ENCODE assay signal across 8 cellular contexts in genomic region chr5:39217365-39218281, GRCh38. TPM values are rescaled to one million over a fixed set of nuclear protein-coding genes. Genes with fewer than 3 reads are reported as not detected.
A peak's percentile ranks its signal among the peaks of the same experiment; 100 is the strongest.
DNase-seq lines count a peak whose midpoint lies in the region; ATAC-seq and TF ChIP-seq lines count a peak whose summit lies in the region.

No MANE protein-coding gene starts in this region.

- intact Hi-C loops in dorsolateral prefrontal cortex (cut with DNase I), result loop anchor here (2.0 to 10.0 kb wide), 4 partner anchors 65 to 355 kb away; no protein-coding TSS in a partner anchor

- H3K9me3 ChIP-seq in lung (ENCODE audit: control insufficient read depth in 2 of 2, insufficient read depth in 1 of 2, low read length in 1 of 2), result no peaks in the 10 kb centered on the region

- H3K4me1 ChIP-seq in lung (ENCODE audit: control insufficient read depth in 2 of 2, insufficient read depth in 2 of 2, low read length in 2 of 2), result no peaks in the 10 kb centered on the region

- WGBS in lung, 2 donors, result 59 to 64% methylated on average over 16 of the region's 16 CpGs

- POLR2A ChIA-PET in BJ (lab: Charles Lee), result no interaction called here

- H3K27me3 ChIP-seq in BJ (ENCODE audit: control insufficient read depth, insufficient read depth, low read length) (no peaks in the 10 kb centered on the region), dorsolateral prefrontal cortex (no peaks in the 10 kb centered on the region), lung (ENCODE audit: control insufficient read depth, insufficient read depth) (no peaks in the 10 kb centered on the region)

- H3K27ac ChIP-seq in dorsolateral prefrontal cortex (peak overlapping the region in 24 of 59 donors; percentile 1 to 80 (median 44)), lung (ENCODE audit: low read depth in 1 of 2, low read length in 1 of 2) (no peak overlapping the region)

- CTCF ChIA-PET in BJ (lab: Yijun Ruan, JAX), result interaction anchor here (0.6 to 3.5 kb wide), 47 partner anchors 9 to 1500 kb away, joined by 3 to 56 read pairs (median 4); no protein-coding TSS in a partner anchor

- H3K36me3 ChIP-seq in BJ (ENCODE audit: control insufficient read depth, insufficient read depth, low read length) (no peaks in the 10 kb centered on the region), lung (ENCODE audit: control insufficient read depth in 2 of 2, insufficient read depth in 2 of 2, low read length in 2 of 2) (no peaks in the 10 kb centered on the region)

- DNase-seq in BJ (ENCODE audit: low read depth) (peak; percentile 14), GM19240 (ENCODE audit: insufficient read length, low spot score) (peak; percentile 46), NCI-H82 (lab: John Stamatoyannopoulos, UW) (peak; percentile 78), dorsolateral prefrontal cortex (peak in 9 of 10 donors; percentile 38 to 81 (median 58)), lung (ENCODE audit: low spot score) (peak; percentile 78)
- DNase-seq in activated CD4-positive, alpha-beta T cell treated with anti-CD3 and anti-CD28 coated beads, Interleukin-2, amount 50 U/mL, for 48 hours, result peak; percentile 78 to 86
- peak; percentile 70 for DNase-seq in stimulated activated CD8-positive, alpha-beta memory T cell treated with anti-CD3 and anti-CD28 coated beads, Interleukin-12 subunit alpha, Interleukin-12 subunit beta, amount 100 ng/mL, for 1 hour (ENCODE audit: low read depth)

- H3K4me3 ChIP-seq in BJ (ENCODE audit: low read depth, low read length) (no peak overlapping the region), dorsolateral prefrontal cortex (peak overlapping the region in 42 of 59 donors; percentile 0 to 52 (median 28)), lung (no peak overlapping the region)

- peak; percentile 95 for TF ChIP-seq CTCF in BJ (IDR thresholded peaks at IDR 0.05; ENCODE audit: insufficient read depth, low read depth, low read length)
- peak; percentile 81 to 97 (median 93) for TF ChIP-seq CTCF in dorsolateral prefrontal cortex (IDR thresholded peaks at IDR 0.05 in 54 of 56, conservative IDR thresholded peaks at IDR 0.05 in 2 of 56; ENCODE audit: low read depth in 1 of 56, partially characterized antibody in 56 of 56)
- TF ChIP-seq CTCF in lung (IDR thresholded peaks at IDR 0.05; ENCODE audit: control extremely low read depth, extremely low read depth), result peak; percentile 95

- ATAC-seq in HG03457 (IDR thresholded peaks at IDR 0.05; ENCODE audit: unreplicated experiment), result peak; percentile 76
- ATAC-seq in lung (ENCODE audit: insufficient read depth, low FRiP score), result peak; percentile 79

RNA-seq across cellular contexts. Expression of gene FYB1, which starts 1.7 kb away (rescaled TPM):
- polyA plus RNA-seq in BJ (2011; rRNA removed) (0.06 and 0.09 TPM in 2 replicates), lung (10 to 100 TPM in 1 of 2 donors, 1 to 10 TPM in 1; 4.5 to 51.4 TPM)
- polyA minus RNA-seq in BJ (2011; rRNA and poly(A)+ RNA removed), result not detected in 2 replicates
- total RNA-seq in dorsolateral prefrontal cortex (10 to 100 TPM in 81 of 120 experiments, 1 to 10 TPM in 39; 2.2 to 46.5 (median 12.0) TPM), lung (10 to 100 TPM; 31.2 to 33.9 TPM)

Comparison
In these comparisons a context has a peak if more than half of its experiments do, and no peak if none do; other contexts are left out.
1. DNase-seq: peak in every context shown above with its lines; median percentile 82 in activated CD4-positive, alpha-beta T cell treated with anti-CD3 and anti-CD28 coated beads, Interleukin-2, amount 50 U/mL, for 48 hours; 78 in NCI-H82; 78 in lung; 70 in stimulated activated CD8-positive, alpha-beta memory T cell treated with anti-CD3 and anti-CD28 coated beads, Interleukin-12 subunit alpha, Interleukin-12 subunit beta, amount 100 ng/mL, for 1 hour; 58 in dorsolateral prefrontal cortex; 46 in GM19240; 14 in BJ.
2. H3K4me3 ChIP-seq: peak in dorsolateral prefrontal cortex (42 of 59); none in BJ (single experiment) and lung (single experiment).
3. Peak in every context shown above with its lines, with median percentiles within 50 percentile points of each other: CTCF ChIP-seq.